ENCODE assay signal across 8 cellular contexts in genomic region chr17:79074650-79075432, GRCh38. TPM values are rescaled to one million over a fixed set of nuclear protein-coding genes. Genes with fewer than 3 reads are reported as not detected.
A peak's percentile ranks its signal among the peaks of the same experiment; 100 is the strongest.
DNase-seq lines count a peak whose midpoint lies in the region; ATAC-seq and FAIRE-seq lines count a peak whose summit lies in the region.

Gene ENGASE, plus strand, starts transcription at chr17:79074824. Its CDS starts 121 bp downstream, at chr17:79074945.

- peak within 1 kb of the TSS; percentile 81 for H3K18ac ChIP-seq in mesendoderm (ENCODE audit: low read length)

- no peaks in the 10 kb centered on the region for H3K79me2 ChIP-seq in mesendoderm (ENCODE audit: control insufficient read depth, insufficient read depth, low read length)

- WGBS in mesendoderm (ENCODE audit: extremely low coverage, insufficient coverage, low lambda C conversion rate), result no CpG with 5 or more reads among the region's 104 CpGs

- no peak within 1 kb of the TSS for H2BK5ac ChIP-seq in mesendoderm (ENCODE audit: low read length)

- no peak within 1 kb of the TSS for H2BK120ac ChIP-seq in mesendoderm (ENCODE audit: low read depth, low read length)

- H3K4me2 ChIP-seq in mesendoderm (ENCODE audit: low read length), result peak within 1 kb of the TSS; percentile 59

- ATAC-seq in GM21367 (IDR thresholded peaks at IDR 0.05; ENCODE audit: unreplicated experiment), result peak; percentile 81
- peak; percentile 99 for ATAC-seq in activated CD8-positive, alpha-beta memory T cell treated with anti-CD3 and anti-CD28 coated beads, Interleukin-2, amount 10 ng/mL, durations not matched to agents 7 days and 5 days

- H3K79me1 ChIP-seq in mesendoderm (ENCODE audit: low read length), result no peaks in the 10 kb centered on the region

- H3K27ac Mint-ChIP-seq in activated CD8-positive, alpha-beta memory T cell treated with anti-CD3 and anti-CD28 coated beads, Interleukin-2, amount 10 ng/mL, durations not matched to agents 7 days and 5 days, result peak within 1 kb of the TSS; percentile 77

- no peaks in the 10 kb centered on the region for H3K9me3 Mint-ChIP-seq in activated CD8-positive, alpha-beta memory T cell treated with anti-CD3 and anti-CD28 coated beads, Interleukin-2, amount 10 ng/mL, durations not matched to agents 7 days and 5 days (ENCODE audit: low read depth)

- CTCF ChIA-PET in activated CD8-positive, alpha-beta memory T cell treated with anti-CD3 and anti-CD28 coated beads, Interleukin-2, amount 10 ng/mL, durations not matched to agents 7 days and 5 days (lab: Charles Lee), result interaction anchor here (0.8 to 4.5 kb wide), 7 partner anchors 9 to 636 kb away, joined by 3 to 30 read pairs (median 9); no protein-coding TSS in a partner anchor

- H3K9ac ChIP-seq in NT2/D1 (ENCODE audit: insufficient read length, low read depth) (peak within 1 kb of the TSS; percentile 81), endocrine pancreas (ENCODE audit: control insufficient read depth, insufficient read depth, low read length) (peak within 1 kb of the TSS; percentile 40), mesendoderm (ENCODE audit: low read length) (peak within 1 kb of the TSS; percentile 74)

- H3K4me1 ChIP-seq in NT2/D1 (ENCODE audit: insufficient read depth, insufficient read length), result no peaks in the 10 kb centered on the region
- no peaks in the 10 kb centered on the region for H3K4me1 ChIP-seq in endocrine pancreas (ENCODE audit: control insufficient read depth, insufficient read depth, low read length)
- peaks cover 4% of the 10 kb centered on the region for H3K4me1 ChIP-seq in mesendoderm (ENCODE audit: control insufficient read depth, low read depth, low read length)

- peak within 1 kb of the TSS; percentile 73 for H3K56ac ChIP-seq in mesendoderm (ENCODE audit: low read length)

- H3K36me3 ChIP-seq in NT2/D1 (ENCODE audit: insufficient read depth, insufficient read length, low read length) (peaks cover 26% of the 10 kb centered on the region), endocrine pancreas (ENCODE audit: control insufficient read depth, insufficient read depth, low read length) (peaks cover 2% of the 10 kb centered on the region), mesendoderm (ENCODE audit: control insufficient read depth, insufficient read depth, low read length) (no peaks in the 10 kb centered on the region)

- peaks cover 10% of the 10 kb centered on the region for H3K4me1 Mint-ChIP-seq in activated CD8-positive, alpha-beta memory T cell treated with anti-CD3 and anti-CD28 coated beads, Interleukin-2, amount 10 ng/mL, durations not matched to agents 7 days and 5 days

- no peak within 1 kb of the TSS for H2BK15ac ChIP-seq in mesendoderm (replicated peaks; ENCODE audit: low read depth)

- no peak within 1 kb of the TSS for H4K8ac ChIP-seq in mesendoderm (ENCODE audit: low read depth, low read length)

- H2AK5ac ChIP-seq in mesendoderm (ENCODE audit: low read length), result no peak within 1 kb of the TSS

- no peak within 1 kb of the TSS for H3K23ac ChIP-seq in mesendoderm (ENCODE audit: low read length)

- H3K27me3 ChIP-seq in NT2/D1 (ENCODE audit: insufficient read depth, insufficient read length), result peaks cover 19% of the 10 kb centered on the region
- H3K27me3 ChIP-seq in endocrine pancreas (ENCODE audit: control insufficient read depth, insufficient read depth, low read length), result no peaks in the 10 kb centered on the region
- no peaks in the 10 kb centered on the region for H3K27me3 ChIP-seq in mesendoderm (ENCODE audit: insufficient read depth, low read length, poor library complexity)

- peak within 1 kb of the TSS; percentile 62 for H3K4ac ChIP-seq in mesendoderm (ENCODE audit: low read depth, low read length)

- peak; percentile 79 for FAIRE-seq in HTR-8/SVneo (lab: Jason Lieb, UNC)

- H3K9me3 ChIP-seq in NT2/D1 (ENCODE audit: insufficient read depth, low read length), result no peaks in the 10 kb centered on the region
- H3K9me3 ChIP-seq in endocrine pancreas (ENCODE audit: control insufficient read depth, low read length), result no peaks in the 10 kb centered on the region

- no peaks in the 10 kb centered on the region for H3K27me3 Mint-ChIP-seq in activated CD8-positive, alpha-beta memory T cell treated with anti-CD3 and anti-CD28 coated beads, Interleukin-2, amount 10 ng/mL, durations not matched to agents 7 days and 5 days

- no peak within 1 kb of the TSS for H4K5ac ChIP-seq in mesendoderm (ENCODE audit: low read length)

- peak; percentile 83 for DNase-seq in CMK (ENCODE audit: low read depth)
- peak; percentile 97 for DNase-seq in HTR-8/SVneo (ENCODE audit: insufficient read length, low spot score)
- DNase-seq in NT2/D1 (ENCODE audit: low read depth, low spot score), result peak; percentile 83
- DNase-seq in activated CD8-positive, alpha-beta memory T cell treated with anti-CD3 and anti-CD28 coated beads, Interleukin-2, amount 10 ng/mL, durations not matched to agents 7 days and 5 days, result peak; percentile 93
- peak; percentile 95 for DNase-seq in mesendoderm
- DNase-seq in stimulated activated CD8-positive, alpha-beta memory T cell treated with anti-CD3 and anti-CD28 coated beads, Interleukin-12 subunit alpha, Interleukin-12 subunit beta, amount 100 ng/mL, for 24 hours (ENCODE audit: extremely low read depth), result peak; percentile 80

- H3K27ac ChIP-seq in mesendoderm (ENCODE audit: low read depth, low read length), result no peak within 1 kb of the TSS

- peaks cover 3% of the 10 kb centered on the region for H3K36me3 Mint-ChIP-seq in activated CD8-positive, alpha-beta memory T cell treated with anti-CD3 and anti-CD28 coated beads, Interleukin-2, amount 10 ng/mL, durations not matched to agents 7 days and 5 days

- H3K4me3 Mint-ChIP-seq in activated CD8-positive, alpha-beta memory T cell treated with anti-CD3 and anti-CD28 coated beads, Interleukin-2, amount 10 ng/mL, durations not matched to agents 7 days and 5 days, result peak within 1 kb of the TSS; percentile 83

- H3K4me3 ChIP-seq in NT2/D1 (ENCODE audit: insufficient read length, low read depth) (peak within 1 kb of the TSS; percentile 68), endocrine pancreas (ENCODE audit: control insufficient read depth, insufficient read depth, low read length) (no peak within 1 kb of the TSS), mesendoderm (ENCODE audit: low read length) (peak within 1 kb of the TSS; percentile 44)

RNA-seq across cellular contexts. Expression of gene ENGASE, which starts in this region (rescaled TPM):
- 10 to 100 TPM; 42.9 to 45.7 TPM for total RNA-seq in activated CD8-positive, alpha-beta memory T cell treated with anti-CD3 and anti-CD28 coated beads, Interleukin-2, amount 10 ng/mL, durations not matched to agents 7 days and 5 days
- polyA plus RNA-seq in mesendoderm (2013, experiment 1 of 2), result 5.1 TPM
- polyA plus RNA-seq in mesendoderm (2013, experiment 2 of 2), result 6.1 TPM
